11 cellular contexts compared by ENCODE assay signal in the genomic region with DNA sequence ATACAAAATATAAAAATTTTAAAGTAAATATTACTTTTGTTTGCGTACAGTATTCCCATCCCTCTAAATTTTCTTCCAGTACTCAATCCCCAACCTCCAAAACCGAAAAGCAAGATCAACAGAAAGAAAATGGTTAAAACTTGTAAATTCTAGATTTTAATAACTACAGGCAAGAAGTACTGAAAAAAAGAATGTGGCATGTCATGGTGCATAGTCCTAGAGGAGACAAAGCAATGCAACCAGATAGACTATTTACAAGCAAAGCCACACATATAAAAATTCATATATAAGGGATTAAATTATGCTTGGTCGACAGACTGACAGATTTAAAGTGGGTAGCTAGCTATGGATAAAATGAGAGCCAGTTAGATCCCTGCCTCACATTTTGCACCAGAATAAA. TPM values are rescaled to one million over a fixed set of nuclear protein-coding genes. Genes with fewer than 3 reads are reported as not detected.
DNase-seq lines count a peak whose midpoint lies in the region; ATAC-seq and TF ChIP-seq lines count a peak whose summit lies in the region.
"Had no signal": no experiment of that assay in that cellular context is flagged by ENCODE, and none has a peak within 500 bp of the region (broad histone marks: within the 10 kb centered on the region; RNA-seq: fewer than 3 reads in every experiment).

No MANE protein-coding gene starts in this region.

- TF ChIP-seq RAD21 in SK-N-SH (IDR thresholded peaks at IDR 0.05; ENCODE audit: low read length): no peak

- intact Hi-C loops in activated T-helper 1 cell treated with anti-CD3 and anti-CD28 coated beads, Interleukin-12 subunit alpha, Interleukin-12 subunit beta, Interleukin-2, Interleukin-4 antibody, amounts not matched to agents 30 ng/mL and 10 ng/mL and 1 ng/mL, durations not matched to agents 14 hours and 24 hours and 36 hours (cut with micrococcal nuclease): loop anchor here (5.0 kb wide), 1 partner anchor 1807 kb away; a partner anchor contains a TSS
- intact Hi-C loops in transverse colon (cut with DNase I; ENCODE audit: low total_unique reads): loop anchor here (10.0 kb wide), 1 partner anchor 164 kb away; a partner anchor contains a TSS

- in situ Hi-C loops in transverse colon (cut with MboI; ENCODE audit: low pct_ligation_motif_present in 1 of 4, low pct_unique_long_range_greater_than_20kb in 1 of 4, low sequenced_read_pairs in 3 of 4): loop anchor here in 3 of 4 donors (25.0 kb wide), 2 partner anchors 1107 to 1782 kb away; a partner anchor contains a TSS

- H3K9me2 ChIP-seq in SK-N-SH (no peaks in the 10 kb centered on the region), MM.1S (replicated peaks; ENCODE audit: insufficient read depth, low read length) (no peaks in the 10 kb centered on the region)

- H4K20me1 ChIP-seq in SK-N-SH (ENCODE audit: insufficient read depth) (no peaks in the 10 kb centered on the region), MM.1S (ENCODE audit: insufficient read depth, low read length) (no peaks in the 10 kb centered on the region)

- no peaks in the 10 kb centered on the region for H3K9me3 Mint-ChIP-seq in activated T-helper 1 cell treated with anti-CD3 and anti-CD28 coated beads, Interleukin-12 subunit alpha, Interleukin-12 subunit beta, Interleukin-2, Interleukin-4 antibody, amounts not matched to agents 30 ng/mL and 10 ng/mL and 1 ng/mL, durations not matched to agents 14 hours and 24 hours and 36 hours
- no peaks in the 10 kb centered on the region for H3K9me3 Mint-ChIP-seq in neural crest cell

- H3K9ac ChIP-seq in SK-N-SH (peak overlapping the region; percentile 83; the same call in 1 of the 2 replicates), MM.1S (ENCODE audit: low read length) (peak overlapping the region; percentile 41; the same call in 1 of the 2 replicates)

- TF ChIP-seq EP300 in SK-N-SH (IDR thresholded peaks at IDR 0.05; ENCODE audit: borderline replicate concordance in 1 of 2, low read depth in 1 of 2, low read length in 1 of 2) (no peak), transverse colon (IDR thresholded peaks at IDR 0.05; ENCODE audit: low read depth) (no peak)

- no peak for ATAC-seq in SK-N-SH treated with all-trans-retinoic acid at 6 μM for 48 hours
- ATAC-seq in HG03520 (IDR thresholded peaks at IDR 0.05; ENCODE audit: unreplicated experiment): no peak
- ATAC-seq: body of pancreas had no signal

- no peaks in the 10 kb centered on the region for H3K36me3 Mint-ChIP-seq in activated T-helper 1 cell treated with anti-CD3 and anti-CD28 coated beads, Interleukin-12 subunit alpha, Interleukin-12 subunit beta, Interleukin-2, Interleukin-4 antibody, amounts not matched to agents 30 ng/mL and 10 ng/mL and 1 ng/mL, durations not matched to agents 14 hours and 24 hours and 36 hours (ENCODE audit: low read depth)
- no peaks in the 10 kb centered on the region for H3K36me3 Mint-ChIP-seq in neural crest cell (ENCODE audit: low read depth)

- H3K36me3 ChIP-seq in SK-N-SH (replicated peaks in 1 of 2; ENCODE audit: control insufficient read depth in 1 of 2, insufficient read depth in 2 of 2, low read length in 1 of 2): no peaks in the 10 kb centered on the region
- H3K36me3 ChIP-seq in MM.1S (replicated peaks; ENCODE audit: insufficient read depth, low read length): no peaks in the 10 kb centered on the region
- no peaks in the 10 kb centered on the region for H3K36me3 ChIP-seq in transverse colon
- no peaks in the 10 kb centered on the region for H3K36me3 ChIP-seq in effector memory CD4-positive, alpha-beta T cell (ENCODE audit: control insufficient read depth, insufficient read depth, low read length)
- H3K36me3 ChIP-seq: neutrophil had no signal

- H3K27ac Mint-ChIP-seq in activated T-helper 1 cell treated with anti-CD3 and anti-CD28 coated beads, Interleukin-12 subunit alpha, Interleukin-12 subunit beta, Interleukin-2, Interleukin-4 antibody, amounts not matched to agents 30 ng/mL and 10 ng/mL and 1 ng/mL, durations not matched to agents 14 hours and 24 hours and 36 hours: peak overlapping the region; percentile 81
- H3K27ac Mint-ChIP-seq in neural crest cell (ENCODE audit: unreplicated experiment): no peak overlapping the region

- WGBS in SK-N-SH (ENCODE audit: low lambda C conversion rate): 25% methylated on average over 3 of the region's 3 CpGs
- 47 to 61% methylated on average over 3 of the region's 3 CpGs for WGBS in transverse colon (ENCODE audit: low coverage in 1 of 2), 2 donors

- H3K4me2 ChIP-seq in SK-N-SH (0 out of 2 replicates have a peak overlapping the region, but pooled peaks have one; percentile 20), MM.1S (ENCODE audit: low read depth, low read length) (peak overlapping the region; percentile 52; the same call in 1 of the 2 replicates)

- H3F3A ChIP-seq in SK-N-SH (replicated peaks; ENCODE audit: insufficient read depth): peaks cover 62% of the 10 kb centered on the region
- peaks cover 57% of the 10 kb centered on the region for H3F3A ChIP-seq in MM.1S (ENCODE audit: insufficient read depth, low read length)

- no peaks in the 10 kb centered on the region for H3K79me2 ChIP-seq in SK-N-SH (ENCODE audit: insufficient read depth)
- no peaks in the 10 kb centered on the region for H3K79me2 ChIP-seq in MM.1S (ENCODE audit: low read length)

- H3K9me3 ChIP-seq in SK-N-SH: no peaks in the 10 kb centered on the region
- no peaks in the 10 kb centered on the region for H3K9me3 ChIP-seq in MM.1S (replicated peaks; ENCODE audit: insufficient read depth, low read length)
- no peaks in the 10 kb centered on the region for H3K9me3 ChIP-seq in transverse colon
- no peaks in the 10 kb centered on the region for H3K9me3 ChIP-seq in effector memory CD4-positive, alpha-beta T cell (ENCODE audit: control insufficient read depth, low read length)
- H3K9me3 ChIP-seq: body of pancreas had no signal

- POLR2A ChIA-PET in SK-N-SH (lab: Yijun Ruan, JAX): interaction anchor here (0.6 to 7.1 kb wide), 11 partner anchors 9 to 1836 kb away, joined by 3 to 166 read pairs (median 22); a partner anchor contains a TSS

- H3K4me1 Mint-ChIP-seq in activated T-helper 1 cell treated with anti-CD3 and anti-CD28 coated beads, Interleukin-12 subunit alpha, Interleukin-12 subunit beta, Interleukin-2, Interleukin-4 antibody, amounts not matched to agents 30 ng/mL and 10 ng/mL and 1 ng/mL, durations not matched to agents 14 hours and 24 hours and 36 hours (ENCODE audit: low read depth): peaks cover 93% of the 10 kb centered on the region
- H3K4me1 Mint-ChIP-seq in neural crest cell: peaks cover 85% of the 10 kb centered on the region

- CTCF ChIA-PET in SK-N-SH (lab: Yijun Ruan, JAX): interaction anchor here (1.9 to 3.5 kb wide), 2 partner anchors 10 to 13 kb away, joined by 4 to 18 read pairs; a partner anchor contains a TSS

- H2AFZ ChIP-seq in SK-N-SH (ENCODE audit: low read depth): no peak overlapping the region
- no peak overlapping the region for H2AFZ ChIP-seq in MM.1S (ENCODE audit: low read length)

- H3K4me3 ChIP-seq in SK-N-SH (ENCODE audit: low read depth in 2 of 2, low read length in 1 of 2): peak overlapping the region in 1 of 2 experiments; percentile 73; a peak in 2 of 4 replicates
- peak overlapping the region; percentile 27; the same call in 1 of the 2 replicates for H3K4me3 ChIP-seq in MM.1S (ENCODE audit: low read length)
- no peak overlapping the region for H3K4me3 ChIP-seq in transverse colon
- no peak overlapping the region for H3K4me3 ChIP-seq in effector memory CD4-positive, alpha-beta T cell (ENCODE audit: insufficient read depth, low read depth, low read length, poor library complexity, severe bottlenecking)
- H3K4me3 ChIP-seq: body of pancreas had no signal

- H3K4me1 ChIP-seq in SK-N-SH (ENCODE audit: control insufficient read depth in 1 of 2, insufficient read depth in 2 of 2, low read depth in 1 of 2, low read length in 1 of 2) (peaks cover 14 to 23% of the 10 kb centered on the region in 2 experiments; a peak in 3 of 4 replicates), MM.1S (ENCODE audit: low read length) (peaks cover 32% of the 10 kb centered on the region), transverse colon (peaks cover 0 to 38% (median 31%) of the 10 kb centered on the region in 4 donors)
- H3K4me1 ChIP-seq in effector memory CD4-positive, alpha-beta T cell (ENCODE audit: control insufficient read depth, insufficient read depth, low read length, poor library complexity, severe bottlenecking): peaks cover 26% of the 10 kb centered on the region

- H3K27ac ChIP-seq in SK-N-SH (ENCODE audit: low read depth in 2 of 2, low read length in 1 of 2): peak overlapping the region; percentile 92 to 99
- peak overlapping the region; percentile 98; the same call in 1 of the 2 replicates for H3K27ac ChIP-seq in MM.1S (ENCODE audit: low read length)
- H3K27ac ChIP-seq in transverse colon: no peak overlapping the region
- no peak overlapping the region for H3K27ac ChIP-seq in effector memory CD4-positive, alpha-beta T cell (ENCODE audit: insufficient read depth, low read length, poor library complexity, severe bottlenecking)

- no peak for TF ChIP-seq CTCF in SK-N-SH (IDR thresholded peaks at IDR 0.05)
- no peak for TF ChIP-seq CTCF in MM.1S (IDR thresholded peaks at IDR 0.05; ENCODE audit: low read length)
- TF ChIP-seq CTCF in neural crest cell (conservative IDR thresholded peaks at IDR 0.05): no peak
- TF ChIP-seq CTCF in transverse colon (IDR thresholded peaks at IDR 0.05): no peak

- H3K27me3 ChIP-seq in SK-N-SH (ENCODE audit: insufficient read depth) (no peaks in the 10 kb centered on the region), MM.1S (replicated peaks; ENCODE audit: insufficient read depth, low read length) (no peaks in the 10 kb centered on the region), transverse colon (no peaks in the 10 kb centered on the region)
- H3K27me3 ChIP-seq in effector memory CD4-positive, alpha-beta T cell (replicated peaks; ENCODE audit: control insufficient read depth, insufficient read depth, low read length, poor library complexity, severe bottlenecking): no peaks in the 10 kb centered on the region
- H3K27me3 ChIP-seq: body of pancreas, neutrophil had no signal

- DNase-seq in SK-N-SH (no peak), MM.1S (no peak), neural crest cell (ENCODE audit: low read depth, low spot score) (no peak), transverse colon (no peak)
- DNase-seq in activated T-helper 1 cell treated with anti-CD3 and anti-CD28 coated beads, Interleukin-12 subunit alpha, Interleukin-12 subunit beta, Interleukin-2, Interleukin-4 antibody, amounts not matched to agents 30 ng/mL and 10 ng/mL and 1 ng/mL, durations not matched to agents 14 hours and 24 hours and 36 hours (ENCODE audit: low spot score): no peak
- DNase-seq in effector memory CD4-positive, alpha-beta T cell: no peak
- DNase-seq: body of pancreas, NCI-H1436 treated with DMSO at 0.1 percent for 48 hours had no signal

- peaks cover 2% of the 10 kb centered on the region for H3K27me3 Mint-ChIP-seq in activated T-helper 1 cell treated with anti-CD3 and anti-CD28 coated beads, Interleukin-12 subunit alpha, Interleukin-12 subunit beta, Interleukin-2, Interleukin-4 antibody, amounts not matched to agents 30 ng/mL and 10 ng/mL and 1 ng/mL, durations not matched to agents 14 hours and 24 hours and 36 hours (ENCODE audit: insufficient read depth)
- peaks cover 13% of the 10 kb centered on the region for H3K27me3 Mint-ChIP-seq in neural crest cell (ENCODE audit: low read depth)

- peak overlapping the region; percentile 67 for H3K4me3 Mint-ChIP-seq in activated T-helper 1 cell treated with anti-CD3 and anti-CD28 coated beads, Interleukin-12 subunit alpha, Interleukin-12 subunit beta, Interleukin-2, Interleukin-4 antibody, amounts not matched to agents 30 ng/mL and 10 ng/mL and 1 ng/mL, durations not matched to agents 14 hours and 24 hours and 36 hours
- peak overlapping the region; percentile 95 for H3K4me3 Mint-ChIP-seq in neural crest cell

- no peak for TF ChIP-seq POLR2A in transverse colon (IDR thresholded peaks at IDR 0.05)

RNA-seq across cellular contexts. Expression of a gene that starts 56.5 kb away (rescaled TPM):
- not detected in 2 replicates for polyA plus RNA-seq in SK-N-SH (2012; rRNA removed)
- polyA plus RNA-seq in SK-N-SH (2012; cell fraction: cytosol; rRNA removed): not detected in 2 replicates
- polyA plus RNA-seq in SK-N-SH (2012; cell fraction: nucleus; rRNA removed): not detected in 2 replicates
- 0.13 and 0.37 TPM in 2 replicates for total RNA-seq in activated T-helper 1 cell treated with anti-CD3 and anti-CD28 coated beads, Interleukin-12 subunit alpha, Interleukin-12 subunit beta, Interleukin-2, Interleukin-4 antibody, amounts not matched to agents 30 ng/mL and 10 ng/mL and 1 ng/mL, durations not matched to agents 14 hours and 24 hours and 36 hours
- 1.7 and 2.4 TPM in 2 replicates for total RNA-seq in neural crest cell
- 1 to 10 TPM; 1.6 to 7.8 (median 5.0) TPM for total RNA-seq in transverse colon

Comparison
In these comparisons a context has a peak if more than half of its experiments do, and no peak if none do; other contexts are left out.
1. H3K27ac ChIP-seq: peak in SK-N-SH (2 of 2) and MM.1S (single experiment); none in transverse colon (0 of 4) and effector memory CD4-positive, alpha-beta T cell (single experiment).